In genomic region chr3:155270485-155271342, GRCh38 we compare ENCODE assay signal across 2 cellular contexts.
TF ChIP-seq lines count a peak whose summit lies in the region.

No MANE protein-coding gene starts in this region.

TF ChIP-seq in SK-N-SH, 30 proteins besides CTCF, POLR2A, EP300 and RAD21 (continued from another document):
- TF ChIP-seq, protein P1, sequence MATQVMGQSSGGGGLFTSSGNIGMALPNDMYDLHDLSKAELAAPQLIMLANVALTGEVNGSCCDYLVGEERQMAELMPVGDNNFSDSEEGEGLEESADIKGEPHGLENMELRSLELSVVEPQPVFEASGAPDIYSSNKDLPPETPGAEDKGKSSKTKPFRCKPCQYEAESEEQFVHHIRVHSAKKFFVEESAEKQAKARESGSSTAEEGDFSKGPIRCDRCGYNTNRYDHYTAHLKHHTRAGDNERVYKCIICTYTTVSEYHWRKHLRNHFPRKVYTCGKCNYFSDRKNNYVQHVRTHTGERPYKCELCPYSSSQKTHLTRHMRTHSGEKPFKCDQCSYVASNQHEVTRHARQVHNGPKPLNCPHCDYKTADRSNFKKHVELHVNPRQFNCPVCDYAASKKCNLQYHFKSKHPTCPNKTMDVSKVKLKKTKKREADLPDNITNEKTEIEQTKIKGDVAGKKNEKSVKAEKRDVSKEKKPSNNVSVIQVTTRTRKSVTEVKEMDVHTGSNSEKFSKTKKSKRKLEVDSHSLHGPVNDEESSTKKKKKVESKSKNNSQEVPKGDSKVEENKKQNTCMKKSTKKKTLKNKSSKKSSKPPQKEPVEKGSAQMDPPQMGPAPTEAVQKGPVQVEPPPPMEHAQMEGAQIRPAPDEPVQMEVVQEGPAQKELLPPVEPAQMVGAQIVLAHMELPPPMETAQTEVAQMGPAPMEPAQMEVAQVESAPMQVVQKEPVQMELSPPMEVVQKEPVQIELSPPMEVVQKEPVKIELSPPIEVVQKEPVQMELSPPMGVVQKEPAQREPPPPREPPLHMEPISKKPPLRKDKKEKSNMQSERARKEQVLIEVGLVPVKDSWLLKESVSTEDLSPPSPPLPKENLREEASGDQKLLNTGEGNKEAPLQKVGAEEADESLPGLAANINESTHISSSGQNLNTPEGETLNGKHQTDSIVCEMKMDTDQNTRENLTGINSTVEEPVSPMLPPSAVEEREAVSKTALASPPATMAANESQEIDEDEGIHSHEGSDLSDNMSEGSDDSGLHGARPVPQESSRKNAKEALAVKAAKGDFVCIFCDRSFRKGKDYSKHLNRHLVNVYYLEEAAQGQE (IDR thresholded peaks at IDR 0.05; ENCODE audit: low read depth, low read length) = no peak
- TF ChIP-seq, protein P2, sequence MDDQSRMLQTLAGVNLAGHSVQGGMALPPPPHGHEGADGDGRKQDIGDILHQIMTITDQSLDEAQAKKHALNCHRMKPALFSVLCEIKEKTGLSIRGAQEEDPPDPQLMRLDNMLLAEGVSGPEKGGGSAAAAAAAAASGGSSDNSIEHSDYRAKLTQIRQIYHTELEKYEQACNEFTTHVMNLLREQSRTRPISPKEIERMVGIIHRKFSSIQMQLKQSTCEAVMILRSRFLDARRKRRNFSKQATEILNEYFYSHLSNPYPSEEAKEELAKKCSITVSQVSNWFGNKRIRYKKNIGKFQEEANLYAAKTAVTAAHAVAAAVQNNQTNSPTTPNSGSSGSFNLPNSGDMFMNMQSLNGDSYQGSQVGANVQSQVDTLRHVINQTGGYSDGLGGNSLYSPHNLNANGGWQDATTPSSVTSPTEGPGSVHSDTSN (IDR thresholded peaks at IDR 0.05) = no peak
- TF ChIP-seq POLR2AphosphoS5 (IDR thresholded peaks at IDR 0.05; ENCODE audit: low read depth, low read length) = no peak
- TF ChIP-seq, protein P3, sequence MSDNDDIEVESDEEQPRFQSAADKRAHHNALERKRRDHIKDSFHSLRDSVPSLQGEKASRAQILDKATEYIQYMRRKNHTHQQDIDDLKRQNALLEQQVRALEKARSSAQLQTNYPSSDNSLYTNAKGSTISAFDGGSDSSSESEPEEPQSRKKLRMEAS (IDR thresholded peaks at IDR 0.05; ENCODE audit: low read depth) = no peak

TF ChIP-seq in SK-N-SH treated with all-trans-retinoic acid at 6 μM for 48 hours, 23 proteins besides CTCF, POLR2A, EP300 and RAD21 (continued from another document):
- TF ChIP-seq, protein P4, sequence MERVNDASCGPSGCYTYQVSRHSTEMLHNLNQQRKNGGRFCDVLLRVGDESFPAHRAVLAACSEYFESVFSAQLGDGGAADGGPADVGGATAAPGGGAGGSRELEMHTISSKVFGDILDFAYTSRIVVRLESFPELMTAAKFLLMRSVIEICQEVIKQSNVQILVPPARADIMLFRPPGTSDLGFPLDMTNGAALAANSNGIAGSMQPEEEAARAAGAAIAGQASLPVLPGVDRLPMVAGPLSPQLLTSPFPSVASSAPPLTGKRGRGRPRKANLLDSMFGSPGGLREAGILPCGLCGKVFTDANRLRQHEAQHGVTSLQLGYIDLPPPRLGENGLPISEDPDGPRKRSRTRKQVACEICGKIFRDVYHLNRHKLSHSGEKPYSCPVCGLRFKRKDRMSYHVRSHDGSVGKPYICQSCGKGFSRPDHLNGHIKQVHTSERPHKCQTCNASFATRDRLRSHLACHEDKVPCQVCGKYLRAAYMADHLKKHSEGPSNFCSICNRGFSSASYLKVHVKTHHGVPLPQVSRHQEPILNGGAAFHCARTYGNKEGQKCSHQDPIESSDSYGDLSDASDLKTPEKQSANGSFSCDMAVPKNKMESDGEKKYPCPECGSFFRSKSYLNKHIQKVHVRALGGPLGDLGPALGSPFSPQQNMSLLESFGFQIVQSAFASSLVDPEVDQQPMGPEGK (CRISPR knock-in tag; IDR thresholded peaks at IDR 0.05; ENCODE audit: borderline replicate concordance) = no peak
- no peak for TF ChIP-seq PPARA (CRISPR knock-in tag; IDR thresholded peaks at IDR 0.05; ENCODE audit: borderline replicate concordance)
- TF ChIP-seq ZFP3 (CRISPR knock-in tag; IDR thresholded peaks at IDR 0.05) = no peak
- TF ChIP-seq ZNF70 (CRISPR knock-in tag; IDR thresholded peaks at IDR 0.05) = no peak
- no peak for TF ChIP-seq BACH2 (CRISPR knock-in tag; IDR thresholded peaks at IDR 0.05; ENCODE audit: borderline replicate concordance)
- TF ChIP-seq GLIS3 (CRISPR knock-in tag; IDR thresholded peaks at IDR 0.05) = no peak
- TF ChIP-seq OSR1 (CRISPR knock-in tag; IDR thresholded peaks at IDR 0.05) = no peak
- TF ChIP-seq CREB5 (CRISPR knock-in tag; IDR thresholded peaks at IDR 0.05; ENCODE audit: low read depth) = no peak
- no peak for TF ChIP-seq TOX (CRISPR knock-in tag; IDR thresholded peaks at IDR 0.05; ENCODE audit: borderline replicate concordance)
- TF ChIP-seq CSDC2 (CRISPR knock-in tag; IDR thresholded peaks at IDR 0.05) = no peak
- no peak for TF ChIP-seq POU6F1 (CRISPR knock-in tag; IDR thresholded peaks at IDR 0.05; ENCODE audit: borderline replicate concordance, low read depth)
- no peak for TF ChIP-seq ZC3H10 (CRISPR knock-in tag; IDR thresholded peaks at IDR 0.05)
